In the genomic region with DNA sequence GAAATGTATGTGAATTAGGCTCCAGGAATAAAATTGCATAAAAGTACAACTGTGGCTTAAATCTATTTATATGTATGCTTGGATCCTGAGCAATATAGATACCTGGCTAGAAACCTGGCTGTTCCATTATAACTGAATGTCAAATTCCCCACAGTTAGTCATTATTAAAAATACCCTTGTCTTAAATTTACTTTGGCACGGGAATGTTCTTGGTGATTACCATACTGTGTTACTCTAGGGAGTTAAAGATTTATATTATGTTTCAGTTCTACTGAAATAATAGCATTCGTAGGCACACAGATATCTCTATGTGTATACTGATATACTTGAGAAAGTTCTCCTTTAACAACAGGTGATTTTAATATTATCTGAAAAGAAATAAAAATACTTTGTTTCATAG, we compare ENCODE assay signal across 21 cellular contexts.
"Had no signal": no experiment of that assay in that cellular context is flagged by ENCODE, and none has a peak within 500 bp of the region (broad histone marks: within the 10 kb centered on the region; RNA-seq: fewer than 3 reads in every experiment).

No MANE protein-coding gene starts in this region.

- H2AFZ ChIP-seq: neural progenitor cell had no signal

- H3K9ac ChIP-seq: neural progenitor cell had no signal

- H3K9me3 ChIP-seq: ascending aorta, right lobe of liver, thyroid gland had no signal

- H3K4me3 Mint-ChIP-seq: activated CD4-positive, alpha-beta T cell treated with anti-CD3 and anti-CD28 coated beads, Interleukin-2, amount 10 ng/mL, durations not matched to agents 24 days and 14 days; activated naive CD4-positive, alpha-beta T cell treated with anti-CD3 and anti-CD28 coated beads, Interleukin-2, amount 10 ng/mL, durations not matched to agents 7 days and 5 days; activated naive CD8-positive, alpha-beta T cell treated with anti-CD3 and anti-CD28 coated beads, Interleukin-2, amount 50 U/mL, for 24 hours; effector memory CD8-positive, alpha-beta T cell; neural progenitor cell had no signal

- H3K4me1 Mint-ChIP-seq: activated CD4-positive, alpha-beta T cell treated with anti-CD3 and anti-CD28 coated beads, Interleukin-2, amount 10 ng/mL, durations not matched to agents 24 days and 14 days; activated naive CD4-positive, alpha-beta T cell treated with anti-CD3 and anti-CD28 coated beads, Interleukin-2, amount 10 ng/mL, durations not matched to agents 7 days and 5 days; activated naive CD8-positive, alpha-beta T cell treated with anti-CD3 and anti-CD28 coated beads, Interleukin-2, amount 50 U/mL, for 24 hours had no signal

- H3K27me3 Mint-ChIP-seq: activated CD4-positive, alpha-beta T cell treated with anti-CD3 and anti-CD28 coated beads, Interleukin-2, amount 10 ng/mL, durations not matched to agents 24 days and 14 days; activated naive CD4-positive, alpha-beta T cell treated with anti-CD3 and anti-CD28 coated beads, Interleukin-2, amount 10 ng/mL, durations not matched to agents 7 days and 5 days; effector memory CD8-positive, alpha-beta T cell had no signal

- ATAC-seq: activated naive CD8-positive, alpha-beta T cell treated with anti-CD3 and anti-CD28 coated beads, Interleukin-2, amount 50 U/mL, for 24 hours; effector memory CD8-positive, alpha-beta T cell had no signal

- H3K9me3 Mint-ChIP-seq: activated CD4-positive, alpha-beta T cell treated with anti-CD3 and anti-CD28 coated beads, Interleukin-2, amount 10 ng/mL, durations not matched to agents 24 days and 14 days; activated naive CD4-positive, alpha-beta T cell treated with anti-CD3 and anti-CD28 coated beads, Interleukin-2, amount 10 ng/mL, durations not matched to agents 7 days and 5 days; activated naive CD8-positive, alpha-beta T cell treated with anti-CD3 and anti-CD28 coated beads, Interleukin-2, amount 50 U/mL, for 24 hours; neural progenitor cell had no signal

- DNase-seq: activated CD4-positive, alpha-beta T cell treated with anti-CD3 and anti-CD28 coated beads, Interleukin-2, amount 10 ng/mL, durations not matched to agents 24 days and 14 days; activated CD8-positive, alpha-beta memory T cell treated with anti-CD3 and anti-CD28 coated beads for 24 hours; activated CD8-positive, alpha-beta memory T cell treated with anti-CD3 and anti-CD28 coated beads, Interleukin-2, amount 50 U/mL, for 48 hours; activated effector memory CD4-positive, alpha-beta T cell treated with Interleukin-2 at 50 U/mL for 16 hours; activated naive CD4-positive, alpha-beta T cell treated with anti-CD3 and anti-CD28 coated beads, Interleukin-2, amount 10 ng/mL, durations not matched to agents 7 days and 5 days; activated naive CD8-positive, alpha-beta T cell treated with anti-CD3 and anti-CD28 coated beads, Interleukin-2, amount 50 U/mL, for 24 hours; activated T-cell treated with anti-CD3 and anti-CD28 coated beads, Interleukin-2, amount 50 U/mL, for 48 hours; effector memory CD8-positive, alpha-beta T cell; head of caudate nucleus; left ventricle myocardium superior; right lobe of liver; stimulated activated CD8-positive, alpha-beta memory T cell treated with anti-CD3 and anti-CD28 coated beads, Interleukin-4, amount 100 ng/mL, for 48 hours; stimulated activated naive CD4-positive, alpha-beta T cell; T-helper 1 cell; T1000; thyroid gland had no signal

- H3K27ac Mint-ChIP-seq: activated CD4-positive, alpha-beta T cell treated with anti-CD3 and anti-CD28 coated beads, Interleukin-2, amount 10 ng/mL, durations not matched to agents 24 days and 14 days; activated naive CD4-positive, alpha-beta T cell treated with anti-CD3 and anti-CD28 coated beads, Interleukin-2, amount 10 ng/mL, durations not matched to agents 7 days and 5 days; activated naive CD8-positive, alpha-beta T cell treated with anti-CD3 and anti-CD28 coated beads, Interleukin-2, amount 50 U/mL, for 24 hours; effector memory CD8-positive, alpha-beta T cell; neural progenitor cell had no signal

- FAIRE-seq: frontal cortex had no signal

- H3K27me3 ChIP-seq: ascending aorta, cardiac muscle cell, neural progenitor cell, right lobe of liver, thyroid gland had no signal

- H3K27ac ChIP-seq: neural progenitor cell, right lobe of liver, SK-N-MC, thyroid gland had no signal

- H3K36me3 ChIP-seq: ascending aorta, cardiac muscle cell, neural progenitor cell, right lobe of liver, thyroid gland had no signal

- H3K4me2 ChIP-seq: neural progenitor cell had no signal

- H3K4me3 ChIP-seq: cardiac muscle cell, neural progenitor cell, right lobe of liver, SK-N-MC, thyroid gland had no signal

- H3K36me3 Mint-ChIP-seq: activated naive CD4-positive, alpha-beta T cell treated with anti-CD3 and anti-CD28 coated beads, Interleukin-2, amount 10 ng/mL, durations not matched to agents 7 days and 5 days; neural progenitor cell had no signal
